In genomic region chr6:92977018-92977417, GRCh38 we compare ENCODE assay signal across 17 cellular contexts.
"Had no signal": no experiment of that assay in that cellular context is flagged by ENCODE, and none has a peak within 500 bp of the region (broad histone marks: within the 10 kb centered on the region; RNA-seq: fewer than 3 reads in every experiment).

No MANE protein-coding gene starts in this region.

- H3K4me1 ChIP-seq: esophagus squamous epithelium, prostate gland, stomach had no signal

- H3K27ac ChIP-seq: cardiac muscle cell, esophagus squamous epithelium, prostate gland, skin epidermis, stomach had no signal

- H3K36me3 ChIP-seq: cardiac muscle cell, esophagus squamous epithelium, prostate gland, stomach had no signal

- H3K4me3 ChIP-seq: cardiac muscle cell, esophagus squamous epithelium, prostate gland, skin epidermis, stomach had no signal

- DNase-seq: activated CD4-positive, alpha-beta T cell treated with anti-CD3 and anti-CD28 coated beads, Interleukin-2, amount 10 ng/mL, durations not matched to agents 24 days and 14 days; activated CD8-positive, alpha-beta T cell treated with anti-CD3 and anti-CD28 coated beads for 36 hours; activated naive CD4-positive, alpha-beta T cell treated with Interleukin-2 at 50 U/mL for 16 hours; activated naive CD8-positive, alpha-beta T cell treated with anti-CD3 and anti-CD28 coated beads, Interleukin-2, amount 10 ng/mL, durations not matched to agents 7 days and 5 days; activated T-cell treated with anti-CD3 and anti-CD28 coated beads, Interleukin-2, amount 50 U/mL, for 1 hour; amygdala; effector memory CD4-positive, alpha-beta T cell; esophagus squamous epithelium; right cardiac atrium; stimulated activated CD4-positive, alpha-beta T cell treated with anti-CD3 and anti-CD28 coated beads, Interleukin-15, amount 100 ng/mL, for 24 hours; stimulated activated CD4-positive, alpha-beta T cell treated with anti-CD3 and anti-CD28 coated beads, Interleukin-2, amount 100 ng/mL, for 48 hours; stomach; trophoblast cell had no signal

- ATAC-seq: activated CD8-positive, alpha-beta T cell treated with anti-CD3 and anti-CD28 coated beads for 36 hours; activated T-helper 17 cell treated with anti-CD3 and anti-CD28 coated beads, Interleukin-2, amount 50 U/mL, for 72 hours; right cardiac atrium had no signal

- H3K27me3 ChIP-seq: cardiac muscle cell, esophagus squamous epithelium, stomach had no signal

- H3K9me3 ChIP-seq: esophagus squamous epithelium, prostate gland, stomach had no signal
